In genomic region chr14:69592923-69593677, GRCh38 we compare ENCODE assay signal across 13 cellular contexts. TPM values are rescaled to one million over a fixed set of nuclear protein-coding genes. Genes with fewer than 3 reads are reported as not detected.
DNase-seq lines count a peak whose midpoint lies in the region; ATAC-seq and TF ChIP-seq lines count a peak whose summit lies in the region.
"Had no signal": no experiment of that assay in that cellular context is flagged by ENCODE, and none has a peak within 500 bp of the region (broad histone marks: within the 10 kb centered on the region; RNA-seq: fewer than 3 reads in every experiment).

No MANE protein-coding gene starts in this region.

- BruUV-seq in A673 (replicated peaks; lab: Mats Ljungman, UMichigan): no TSS peak

- intact Hi-C loops in A673 (cut with micrococcal nuclease; ENCODE audit: unreplicated experiment): no loop called here

- H3K4me3 ChIP-seq in A673 (ENCODE audit: low read depth, low read length, poor library complexity, severe bottlenecking) (peak overlapping the region; percentile 20), coronary artery (peak overlapping the region; percentile 5), muscle layer of duodenum (ENCODE audit: low read depth in 1 of 2, low read length in 2 of 2) (peak overlapping the region; percentile 17 to 24)
- H3K4me3 ChIP-seq: SJSA1, thyroid gland had no signal

- TF ChIP-seq CTCF in A673 (conservative IDR thresholded peaks at IDR 0.05; ENCODE audit: low read depth, low read length) (0 out of 2 replicates have a peak, but pooled peaks have one; percentile 13), coronary artery (IDR thresholded peaks at IDR 0.05) (no peak)

- H3K27me3 ChIP-seq in A673 (replicated peaks; ENCODE audit: insufficient read depth, low read depth, low read length, poor library complexity): no peaks in the 10 kb centered on the region
- H3K27me3 ChIP-seq in muscle layer of duodenum (ENCODE audit: low read depth, low read length): no peaks in the 10 kb centered on the region
- H3K27me3 ChIP-seq: heart left ventricle, SJSA1, thyroid gland had no signal

- POLR2A ChIA-PET in A673 (lab: Charles Lee; ENCODE audit: low non-redundant PET): interaction anchor here (0.7 to 1.4 kb wide), 2 partner anchors 19 to 174 kb away, joined by 9 to 12 read pairs; partner anchors contain the start of gene SRSF5

- H3K27ac ChIP-seq in A673 (ENCODE audit: low read depth, low read length, poor library complexity, severe bottlenecking) (peak overlapping the region; percentile 80), coronary artery (peak overlapping the region in 1 of 2 donors; percentile 3), muscle layer of duodenum (ENCODE audit: low read length) (peak overlapping the region; percentile 45)
- H3K27ac ChIP-seq: heart left ventricle, SJSA1, thyroid gland had no signal

- peak; percentile 94 for DNase-seq in A673 (ENCODE audit: low spot score)
- peak; percentile 83 for DNase-seq in NCI-H1105 treated with DMSO at 0.1 percent for 48 hours (lab: John Stamatoyannopoulos, UW)
- no peak for DNase-seq in coronary artery (ENCODE audit: low spot score)
- DNase-seq in iPS-NIHi7 (ENCODE audit: extremely low spot score): no peak
- DNase-seq: ACHN; activated effector memory CD4-positive, alpha-beta T cell treated with Interleukin-2 at 50 U/mL for 16 hours; thyroid gland had no signal

- peaks cover 14% of the 10 kb centered on the region for H3K4me1 ChIP-seq in A673 (ENCODE audit: insufficient read depth, low read length, poor library complexity, severe bottlenecking)
- H3K4me1 ChIP-seq in muscle layer of duodenum (ENCODE audit: control insufficient read depth in 1 of 2, insufficient read depth in 2 of 2, low read length in 2 of 2): peaks cover 0 to 4% of the 10 kb centered on the region in 2 donors
- H3K4me1 ChIP-seq: SJSA1, thyroid gland had no signal

- no peak for ATAC-seq in GM21381 (IDR thresholded peaks at IDR 0.05; ENCODE audit: unreplicated experiment)
- no peak for ATAC-seq in GM18502 (IDR thresholded peaks at IDR 0.05; ENCODE audit: poor library complexity, unreplicated experiment)
- no peak for ATAC-seq in GM18517 (IDR thresholded peaks at IDR 0.05; ENCODE audit: unreplicated experiment)

- H3K9me3 ChIP-seq in A673 (ENCODE audit: low read depth, low read length, poor library complexity, severe bottlenecking) (no peaks in the 10 kb centered on the region), muscle layer of duodenum (ENCODE audit: control insufficient read depth in 1 of 2, low read length in 2 of 2) (no peaks in the 10 kb centered on the region)
- H3K9me3 ChIP-seq: heart left ventricle, SJSA1, thyroid gland had no signal

- H3K36me3 ChIP-seq in A673 (ENCODE audit: insufficient read depth, low read length, poor library complexity, severe bottlenecking) (no peaks in the 10 kb centered on the region), muscle layer of duodenum (ENCODE audit: control insufficient read depth in 1 of 2, insufficient read depth in 2 of 2, low read length in 2 of 2) (no peaks in the 10 kb centered on the region)
- H3K36me3 ChIP-seq: heart left ventricle, SJSA1, thyroid gland had no signal

- CTCF ChIA-PET in A673 (lab: Charles Lee): interaction anchor here (0.8 to 1.9 kb wide), 2 partner anchors 9 to 134 kb away, joined by 5 to 7 read pairs; no protein-coding TSS in a partner anchor

RNA-seq across cellular contexts. Expression of gene SUSD6, which starts 18.3 kb away (rescaled TPM):
- total RNA-seq in A673 (2021): 9.2 and 13.1 TPM in 2 replicates

RNA-seq across cellular contexts. Expression of gene CCDC177, which starts 18.4 kb away (rescaled TPM):
- total RNA-seq in A673 (2021): 0.09 TPM in 1 of 2 replicates, not detected in the other
- total RNA-seq: heart left ventricle, SJSA1, thyroid gland had no signal

Comparison
In these comparisons a context has a peak if more than half of its experiments do, and no peak if none do; other contexts are left out.
1. DNase-seq: peak in A673 (single experiment) and NCI-H1105 treated with DMSO at 0.1 percent for 48 hours (single experiment); none in coronary artery (single experiment) and iPS-NIHi7 (single experiment).
2. Peak in every context shown above with its lines, with median percentiles within 50 percentile points of each other: H3K4me3 ChIP-seq.